ENCODE assay signal across 2 cellular contexts in genomic region chr7:92624298-92624996, GRCh38.
TF ChIP-seq lines count a peak whose summit lies in the region.

No MANE protein-coding gene starts in this region.

TF ChIP-seq in Ishikawa, 13 proteins besides CTCF, POLR2A, EP300 and RAD21:
- TF ChIP-seq NFIC (IDR thresholded peaks at IDR 0.05): 0 out of 2 replicates have a peak, but pooled peaks have one; percentile 21
- TF ChIP-seq TAF1 (IDR thresholded peaks at IDR 0.05; ENCODE audit: low read depth): no peak

TF ChIP-seq in endothelial cell of umbilical vein, 7 proteins besides CTCF, POLR2A, EP300 and RAD21:
- no peak for TF ChIP-seq JUN (IDR thresholded peaks at IDR 0.05; ENCODE audit: borderline replicate concordance, insufficient read depth, insufficient read length, low read depth)
- TF ChIP-seq FOS (IDR thresholded peaks at IDR 0.05; ENCODE audit: borderline replicate concordance, insufficient read depth, low read length): no peak
- TF ChIP-seq POLR2AphosphoS5 (IDR thresholded peaks at IDR 0.05; ENCODE audit: insufficient read depth, low read depth, low read length): no peak
- TF ChIP-seq MAX (IDR thresholded peaks at IDR 0.05; ENCODE audit: insufficient read depth, insufficient read length): no peak
- TF ChIP-seq GATA2 (IDR thresholded peaks at IDR 0.05; ENCODE audit: insufficient read depth, insufficient read length, low read depth, low read length): no peak
- no peak for TF ChIP-seq EZH2 (IDR thresholded peaks at IDR 0.05; ENCODE audit: borderline replicate concordance, low read depth, low read length, severe bottlenecking)
- TF ChIP-seq MYC (IDR thresholded peaks at IDR 0.05; ENCODE audit: low read depth, low read length): no peak
